Comparison of ENCODE assay signal across 9 cellular contexts in the genomic region with DNA sequence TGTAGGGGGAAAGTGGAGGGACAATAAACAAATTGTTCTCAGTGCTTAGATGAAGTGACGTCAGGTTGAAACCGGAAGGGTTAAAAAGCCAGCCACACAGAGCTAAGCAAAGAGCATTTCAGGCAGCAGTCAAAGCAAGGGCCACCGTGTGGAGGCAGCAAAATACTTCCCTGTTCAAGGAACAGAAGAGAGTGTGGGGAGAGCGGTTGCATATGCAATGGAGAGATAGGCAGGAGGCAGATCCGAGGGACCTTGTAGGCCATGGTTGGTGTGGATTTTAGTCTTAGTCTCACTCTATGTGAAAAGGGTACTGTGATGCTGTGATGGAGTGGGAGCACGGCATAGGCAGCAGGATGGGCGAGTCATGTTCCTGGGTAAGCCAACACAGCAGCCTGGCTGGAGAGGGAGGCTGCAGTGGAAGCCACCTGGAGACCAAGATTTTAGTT. TPM values are rescaled to one million over a fixed set of nuclear protein-coding genes. Genes with fewer than 3 reads are reported as not detected.
DNase-seq lines count a peak whose midpoint lies in the region; ATAC-seq and TF ChIP-seq lines count a peak whose summit lies in the region.
"Had no signal": no experiment of that assay in that cellular context is flagged by ENCODE, and none has a peak within 500 bp of the region (broad histone marks: within the 10 kb centered on the region; RNA-seq: fewer than 3 reads in every experiment).

No MANE protein-coding gene starts in this region.

- peaks cover 7% of the 10 kb centered on the region for H3K4me1 Mint-ChIP-seq in activated T-helper 2 cell treated with anti-CD3 and anti-CD28 coated beads, Interferon-gamma antibody, Interleukin-2, Interleukin-4, amounts not matched to agents 10 μg/mL and 5 μg/mL and 100 μg/mL, durations not matched to agents 14 hours and 24 hours and 36 hours (ENCODE audit: low read depth)

- H3K79me1 ChIP-seq in mesenchymal stem cell (replicated peaks; ENCODE audit: low read length, poor library complexity, severe bottlenecking), result no peaks in the 10 kb centered on the region

- H3K4me1 ChIP-seq in mesenchymal stem cell (ENCODE audit: control insufficient read depth, insufficient read depth, low read depth, low read length), result peaks cover 6% of the 10 kb centered on the region
- peaks cover 0 to 17% (median 12%) of the 10 kb centered on the region in 12 donors for H3K4me1 ChIP-seq in heart left ventricle

- H3K27ac ChIP-seq in mesenchymal stem cell (ENCODE audit: low read length, poor library complexity, severe bottlenecking) (no peak overlapping the region), heart left ventricle (no peak overlapping the region)
- H3K27ac ChIP-seq: SK-N-MC had no signal

- H2BK15ac ChIP-seq in mesenchymal stem cell (ENCODE audit: low read depth, poor library complexity, severe bottlenecking), result no peak overlapping the region

- no peak overlapping the region for H2AFZ ChIP-seq in mesenchymal stem cell (ENCODE audit: low read depth, low read length)

- ATAC-seq in HG03025 (IDR thresholded peaks at IDR 0.05; ENCODE audit: low FRiP score, unreplicated experiment), result no peak
- ATAC-seq in heart left ventricle, result no peak
- no peak for ATAC-seq in GM21381 (IDR thresholded peaks at IDR 0.05; ENCODE audit: unreplicated experiment)

- H3K14ac ChIP-seq in mesenchymal stem cell (ENCODE audit: low read length in 2 of 2), result no peak overlapping the region

- no peak for TF ChIP-seq POLR2A in heart left ventricle (IDR thresholded peaks at IDR 0.05)

- H3K9me3 ChIP-seq in mesenchymal stem cell (ENCODE audit: control insufficient read depth, low read length) (no peaks in the 10 kb centered on the region), heart left ventricle (no peaks in the 10 kb centered on the region)

- no peak overlapping the region for H3K9ac ChIP-seq in mesenchymal stem cell (ENCODE audit: low read length)

- peak; percentile 29 for TF ChIP-seq CTCF in GM06990 (IDR thresholded peaks at IDR 0.05; ENCODE audit: insufficient read depth, low read length, poor library complexity, severe bottlenecking)
- TF ChIP-seq CTCF in heart left ventricle (IDR thresholded peaks at IDR 0.05), result peak in 1 of 12 donors; percentile 10

- H3K27me3 Mint-ChIP-seq in activated T-helper 2 cell treated with anti-CD3 and anti-CD28 coated beads, Interferon-gamma antibody, Interleukin-2, Interleukin-4, amounts not matched to agents 10 μg/mL and 5 μg/mL and 100 μg/mL, durations not matched to agents 14 hours and 24 hours and 36 hours (ENCODE audit: low read depth), result no peaks in the 10 kb centered on the region

- H3K9me3 Mint-ChIP-seq in activated T-helper 2 cell treated with anti-CD3 and anti-CD28 coated beads, Interferon-gamma antibody, Interleukin-2, Interleukin-4, amounts not matched to agents 10 μg/mL and 5 μg/mL and 100 μg/mL, durations not matched to agents 14 hours and 24 hours and 36 hours, result no peaks in the 10 kb centered on the region

- H3K4me3 ChIP-seq in GM06990 (replicated peaks; ENCODE audit: low read depth, low read length) (no peak overlapping the region), mesenchymal stem cell (ENCODE audit: insufficient read depth in 1 of 2, low read depth in 1 of 2, low read length in 2 of 2) (no peak overlapping the region), heart left ventricle (no peak overlapping the region)
- H3K4me3 ChIP-seq: SK-N-MC had no signal

- intact Hi-C loops in activated T-helper 2 cell treated with anti-CD3 and anti-CD28 coated beads, Interferon-gamma antibody, Interleukin-2, Interleukin-4, amounts not matched to agents 10 μg/mL and 5 μg/mL and 100 μg/mL, durations not matched to agents 14 hours and 24 hours and 36 hours (cut with micrococcal nuclease), result no loop called here
- intact Hi-C loops in heart left ventricle (cut with DNase I), result loop anchor here in 3 of 10 donors (5.0 kb wide), 3 partner anchors 36 to 46 kb away; a partner anchor contains a TSS

- no peak overlapping the region for H4K8ac ChIP-seq in mesenchymal stem cell (ENCODE audit: low read length)

- no peaks in the 10 kb centered on the region for H3K36me3 Mint-ChIP-seq in activated T-helper 2 cell treated with anti-CD3 and anti-CD28 coated beads, Interferon-gamma antibody, Interleukin-2, Interleukin-4, amounts not matched to agents 10 μg/mL and 5 μg/mL and 100 μg/mL, durations not matched to agents 14 hours and 24 hours and 36 hours (ENCODE audit: low read depth)

- H3K27me3 ChIP-seq in GM06990 (replicated peaks; ENCODE audit: control insufficient read depth, insufficient read depth, low read length), result no peaks in the 10 kb centered on the region
- no peaks in the 10 kb centered on the region for H3K27me3 ChIP-seq in mesenchymal stem cell (ENCODE audit: control insufficient read depth in 1 of 2, insufficient read depth in 1 of 2, low read length in 2 of 2)
- no peaks in the 10 kb centered on the region for H3K27me3 ChIP-seq in heart left ventricle

- H2AK5ac ChIP-seq in mesenchymal stem cell (ENCODE audit: low read length, severe bottlenecking), result no peak overlapping the region

- H2BK5ac ChIP-seq in mesenchymal stem cell (ENCODE audit: low read depth, low read length, poor library complexity, severe bottlenecking), result no peak overlapping the region

- H3K36me3 ChIP-seq in GM06990 (ENCODE audit: control insufficient read depth, insufficient read depth, low read length), result no peaks in the 10 kb centered on the region
- no peaks in the 10 kb centered on the region for H3K36me3 ChIP-seq in mesenchymal stem cell (ENCODE audit: control insufficient read depth in 1 of 2, insufficient read depth in 2 of 2, low read depth in 1 of 2, low read length in 2 of 2)
- no peaks in the 10 kb centered on the region for H3K36me3 ChIP-seq in heart left ventricle

- no peak overlapping the region for H3K18ac ChIP-seq in mesenchymal stem cell (ENCODE audit: low read depth in 1 of 2, low read length in 2 of 2)

- peak overlapping the region; percentile 18 for H4K91ac ChIP-seq in mesenchymal stem cell (ENCODE audit: low read length)

- H3K4ac ChIP-seq in mesenchymal stem cell (ENCODE audit: low read depth in 1 of 2, low read length in 2 of 2), result no peak overlapping the region

- no peak overlapping the region for H3K27ac Mint-ChIP-seq in activated T-helper 2 cell treated with anti-CD3 and anti-CD28 coated beads, Interferon-gamma antibody, Interleukin-2, Interleukin-4, amounts not matched to agents 10 μg/mL and 5 μg/mL and 100 μg/mL, durations not matched to agents 14 hours and 24 hours and 36 hours

- DNase-seq in GM06990 (ENCODE audit: extremely low read depth, insufficient read length) (peak; percentile 44), KBM-7 (peak; percentile 77), mesenchymal stem cell (no peak), NCI-H2171 (lab: John Stamatoyannopoulos, UW) (no peak), heart left ventricle (no peak)
- DNase-seq in activated T-helper 2 cell treated with anti-CD3 and anti-CD28 coated beads, Interferon-gamma antibody, Interleukin-2, Interleukin-4, amounts not matched to agents 10 μg/mL and 5 μg/mL and 100 μg/mL, durations not matched to agents 14 hours and 24 hours and 36 hours (ENCODE audit: low spot score), result peak; percentile 42

- 72% methylated on average over 7 of the region's 7 CpGs for WGBS in mesenchymal stem cell
- WGBS in heart left ventricle, 4 donors, result 45 to 53% (median 48%) methylated on average over 7 of the region's 7 CpGs

- H3K23ac ChIP-seq in mesenchymal stem cell (ENCODE audit: low read length in 2 of 2), result no peak overlapping the region

- H2BK120ac ChIP-seq in mesenchymal stem cell (ENCODE audit: low read depth, low read length), result no peak overlapping the region

- no peak overlapping the region for H3K4me2 ChIP-seq in mesenchymal stem cell (ENCODE audit: low read length, poor library complexity, severe bottlenecking)

- H2BK12ac ChIP-seq in mesenchymal stem cell (ENCODE audit: low read length in 2 of 2), result no peak overlapping the region

- in situ Hi-C loops in KBM-7 (cut with MboI; ENCODE audit: low pct_unique_long_range_greater_than_20kb, low sequenced_read_pairs), result no loop called here

- H3K4me3 Mint-ChIP-seq in activated T-helper 2 cell treated with anti-CD3 and anti-CD28 coated beads, Interferon-gamma antibody, Interleukin-2, Interleukin-4, amounts not matched to agents 10 μg/mL and 5 μg/mL and 100 μg/mL, durations not matched to agents 14 hours and 24 hours and 36 hours (ENCODE audit: low read depth), result no peak overlapping the region

RNA-seq across cellular contexts. Expression of a gene that starts 3.8 kb away (rescaled TPM):
- total RNA-seq in activated T-helper 2 cell treated with anti-CD3 and anti-CD28 coated beads, Interferon-gamma antibody, Interleukin-2, Interleukin-4, amounts not matched to agents 10 μg/mL and 5 μg/mL and 100 μg/mL, durations not matched to agents 14 hours and 24 hours and 36 hours, result 21.7 and 25.1 TPM in 2 replicates
- 18.5 TPM for polyA plus RNA-seq in mesenchymal stem cell (2013, experiment 1 of 2)
- polyA plus RNA-seq in mesenchymal stem cell (2013, experiment 2 of 2), result 19.1 TPM
- 10 to 100 TPM; 28.6 to 53.1 (median 32.7) TPM for total RNA-seq in heart left ventricle
- 10 to 100 TPM; 23.1 to 36.1 TPM for polyA plus RNA-seq in heart left ventricle

RNA-seq across cellular contexts. Expression of a gene that starts 45.2 kb away (rescaled TPM):
- 25.2 and 26.7 TPM in 2 replicates for total RNA-seq in activated T-helper 2 cell treated with anti-CD3 and anti-CD28 coated beads, Interferon-gamma antibody, Interleukin-2, Interleukin-4, amounts not matched to agents 10 μg/mL and 5 μg/mL and 100 μg/mL, durations not matched to agents 14 hours and 24 hours and 36 hours
- 29.7 TPM for polyA plus RNA-seq in mesenchymal stem cell (2013, experiment 1 of 2)
- polyA plus RNA-seq in mesenchymal stem cell (2013, experiment 2 of 2), result 29.4 TPM
- total RNA-seq in heart left ventricle, result 10 to 100 TPM; 33.0 to 57.8 (median 47.9) TPM
- 10 to 100 TPM; 10.0 to 34.0 TPM for polyA plus RNA-seq in heart left ventricle

Comparison
In these comparisons a context has a peak if more than half of its experiments do, and no peak if none do; other contexts are left out.
1. DNase-seq: peak in GM06990 (single experiment), KBM-7 (single experiment) and activated T-helper 2 cell treated with anti-CD3 and anti-CD28 coated beads, Interferon-gamma antibody, Interleukin-2, Interleukin-4, amounts not matched to agents 10 μg/mL and 5 μg/mL and 100 μg/mL, durations not matched to agents 14 hours and 24 hours and 36 hours (single experiment); none in mesenchymal stem cell (single experiment), NCI-H2171 (single experiment) and heart left ventricle (0 of 5).